17 cellular contexts compared by ENCODE assay signal in the genomic region with DNA sequence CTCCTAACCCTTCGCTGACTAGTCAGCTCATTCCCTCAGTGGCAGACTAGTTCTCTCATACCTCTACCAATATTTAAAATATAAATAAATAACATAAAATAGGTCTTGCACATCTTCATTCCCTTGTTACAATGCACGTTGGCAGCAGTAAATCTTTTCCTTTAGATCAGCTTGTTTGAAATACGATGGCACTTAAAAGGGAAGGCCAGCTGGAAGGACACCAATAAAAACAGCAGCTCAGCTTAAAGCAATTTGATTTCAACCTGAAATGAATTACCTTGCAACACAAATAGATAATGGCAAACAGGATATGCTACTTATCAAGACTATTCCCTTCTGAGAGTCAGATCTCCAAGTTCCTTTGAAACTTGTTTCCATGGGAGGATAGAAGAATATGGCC.
"Had no signal": no experiment of that assay in that cellular context is flagged by ENCODE, and none has a peak within 500 bp of the region (broad histone marks: within the 10 kb centered on the region; RNA-seq: fewer than 3 reads in every experiment).

No MANE protein-coding gene starts in this region.

- H3K9me3 ChIP-seq: gastroesophageal sphincter, heart right ventricle, ovary, sigmoid colon, upper lobe of right lung had no signal

- H3K27me3 ChIP-seq: gastroesophageal sphincter, heart right ventricle, ovary, sigmoid colon, upper lobe of right lung had no signal

- H3K27me3 Mint-ChIP-seq: stimulated activated naive CD8-positive, alpha-beta T cell treated with anti-CD3 and anti-CD28 coated beads, Interleukin-15, amount 100 ng/mL, for 72 hours had no signal

- H3K9me3 Mint-ChIP-seq: activated T-helper 1 cell treated with anti-CD3 and anti-CD28 coated beads, Interleukin-12 subunit alpha, Interleukin-12 subunit beta, Interleukin-2, Interleukin-4 antibody, amounts not matched to agents 30 ng/mL and 10 ng/mL and 1 ng/mL, durations not matched to agents 14 hours and 24 hours and 36 hours; neural crest cell; stimulated activated naive CD8-positive, alpha-beta T cell treated with anti-CD3 and anti-CD28 coated beads, Interleukin-15, amount 100 ng/mL, for 72 hours had no signal

- H3K4me3 ChIP-seq: gastroesophageal sphincter, heart right ventricle, lung, ovary, sigmoid colon, upper lobe of right lung had no signal

- H3K4me1 Mint-ChIP-seq: stimulated activated naive CD8-positive, alpha-beta T cell treated with anti-CD3 and anti-CD28 coated beads, Interleukin-15, amount 100 ng/mL, for 72 hours had no signal

- H3K27ac ChIP-seq: gastroesophageal sphincter, heart right ventricle, ovary, sigmoid colon, upper lobe of right lung had no signal

- H3K27ac Mint-ChIP-seq: activated T-helper 1 cell treated with anti-CD3 and anti-CD28 coated beads, Interleukin-12 subunit alpha, Interleukin-12 subunit beta, Interleukin-2, Interleukin-4 antibody, amounts not matched to agents 30 ng/mL and 10 ng/mL and 1 ng/mL, durations not matched to agents 14 hours and 24 hours and 36 hours; stimulated activated naive CD8-positive, alpha-beta T cell treated with anti-CD3 and anti-CD28 coated beads, Interleukin-15, amount 100 ng/mL, for 72 hours had no signal

- H3K4me3 Mint-ChIP-seq: activated T-helper 1 cell treated with anti-CD3 and anti-CD28 coated beads, Interleukin-12 subunit alpha, Interleukin-12 subunit beta, Interleukin-2, Interleukin-4 antibody, amounts not matched to agents 30 ng/mL and 10 ng/mL and 1 ng/mL, durations not matched to agents 14 hours and 24 hours and 36 hours; neural crest cell; stimulated activated naive CD8-positive, alpha-beta T cell treated with anti-CD3 and anti-CD28 coated beads, Interleukin-15, amount 100 ng/mL, for 72 hours had no signal

- DNase-seq: activated CD4-positive, alpha-beta T cell treated with anti-CD3 and anti-CD28 coated beads, Interleukin-2, amount 50 U/mL, for 1 hour; activated naive CD4-positive, alpha-beta T cell treated with Interleukin-2 at 50 U/mL for 16 hours; anterior cingulate cortex; effector memory CD4-positive, alpha-beta T cell; heart right ventricle; left cardiac atrium; midbrain; ovary; sigmoid colon; stimulated activated CD4-positive, alpha-beta T cell treated with anti-CD3 and anti-CD28 coated beads, Interleukin-1b, Interleukin-23, amount 100 ng/mL, for 48 hours; stimulated activated naive CD8-positive, alpha-beta T cell treated with anti-CD3 and anti-CD28 coated beads, Interleukin-15, amount 100 ng/mL, for 72 hours; T-helper 9 cell; upper lobe of right lung had no signal

- H3K36me3 ChIP-seq: gastroesophageal sphincter, heart right ventricle, ovary, sigmoid colon, upper lobe of right lung had no signal

- H3K4me1 ChIP-seq: gastroesophageal sphincter, upper lobe of right lung had no signal
